25 cellular contexts compared by ENCODE assay signal in genomic region chr13:101383595-101383994, GRCh38. TPM values are rescaled to one million over a fixed set of nuclear protein-coding genes. Genes with fewer than 3 reads are reported as not detected.
"Had no signal": no experiment of that assay in that cellular context is flagged by ENCODE, and none has a peak within 500 bp of the region (broad histone marks: within the 10 kb centered on the region; RNA-seq: fewer than 3 reads in every experiment).

No MANE protein-coding gene starts in this region.

- H3K9me3 Mint-ChIP-seq: dendritic cell treated with granulocyte-macrophage colony-stimulating factor and Interleukin-4, amounts not matched to agents 40 ng/mL and 50 ng/mL, for 4 days; effector memory CD8-positive, alpha-beta T cell; nephron; stimulated activated naive CD8-positive, alpha-beta T cell treated with anti-CD3 and anti-CD28 coated beads, Interleukin-15, Interleukin-2, amounts not matched to agents 100 ng/mL and 50 ng/mL, for 24 hours had no signal

- H3K4me2 ChIP-seq: hepatocyte had no signal

- H3K9me3 ChIP-seq: esophagus squamous epithelium, psoas muscle, right lobe of liver, tibial nerve, upper lobe of right lung, vagina had no signal

- H3K27me3 ChIP-seq: esophagus squamous epithelium, foreskin keratinocyte, hepatocyte, right lobe of liver, tibial nerve, upper lobe of right lung, vagina had no signal

- H3K27ac ChIP-seq: esophagus squamous epithelium, foreskin keratinocyte, hepatocyte, parathyroid adenoma, psoas muscle, right lobe of liver, spleen, tibial nerve, upper lobe of right lung, vagina had no signal

- H3K36me3 Mint-ChIP-seq: naive B cell; stimulated activated memory B cell treated with anti-CD40 and anti-IgM and Interleukin-4, amounts not matched to agents 10 μg/mL and 1 μg/mL and 100 μg/mL, for 72 hours had no signal

- H3K4me3 Mint-ChIP-seq: dendritic cell treated with granulocyte-macrophage colony-stimulating factor and Interleukin-4, amounts not matched to agents 40 ng/mL and 50 ng/mL, for 4 days; effector memory CD8-positive, alpha-beta T cell; naive B cell; nephron; stimulated activated memory B cell treated with anti-CD40 and anti-IgM and Interleukin-4, amounts not matched to agents 10 μg/mL and 1 μg/mL and 100 μg/mL, for 72 hours; stimulated activated naive CD8-positive, alpha-beta T cell treated with anti-CD3 and anti-CD28 coated beads, Interleukin-15, Interleukin-2, amounts not matched to agents 100 ng/mL and 50 ng/mL, for 24 hours had no signal

- DNase-seq: effector memory CD8-positive, alpha-beta T cell; esophagus squamous epithelium; foreskin keratinocyte; head of caudate nucleus; left colon; left ventricle myocardium superior; mesenchymal stem cell; naive B cell; occipital lobe; psoas muscle; right lobe of liver; spleen; stimulated activated CD4-positive, alpha-beta T cell treated with anti-CD3 and anti-CD28 coated beads, Interleukin-15, amount 100 ng/mL, for 24 hours; stimulated activated CD4-positive, alpha-beta T cell treated with anti-CD3 and anti-CD28 coated beads, Interleukin-1b, Interleukin-23, amount 100 ng/mL, for 48 hours; stimulated activated CD4-positive, alpha-beta T cell treated with anti-CD3 and anti-CD28 coated beads, Interleukin-4, amount 100 ng/mL, for 24 hours; upper lobe of right lung had no signal

- H3K27ac Mint-ChIP-seq: dendritic cell treated with granulocyte-macrophage colony-stimulating factor and Interleukin-4, amounts not matched to agents 40 ng/mL and 50 ng/mL, for 4 days; effector memory CD8-positive, alpha-beta T cell; naive B cell; nephron; stimulated activated memory B cell treated with anti-CD40 and anti-IgM and Interleukin-4, amounts not matched to agents 10 μg/mL and 1 μg/mL and 100 μg/mL, for 72 hours; stimulated activated naive CD8-positive, alpha-beta T cell treated with anti-CD3 and anti-CD28 coated beads, Interleukin-15, Interleukin-2, amounts not matched to agents 100 ng/mL and 50 ng/mL, for 24 hours had no signal

- H3K79me2 ChIP-seq: hepatocyte, parathyroid adenoma had no signal

- H2AFZ ChIP-seq: hepatocyte, parathyroid adenoma had no signal

- H3K27me3 Mint-ChIP-seq: dendritic cell treated with granulocyte-macrophage colony-stimulating factor and Interleukin-4, amounts not matched to agents 40 ng/mL and 50 ng/mL, for 4 days; effector memory CD8-positive, alpha-beta T cell; naive B cell; stimulated activated memory B cell treated with anti-CD40 and anti-IgM and Interleukin-4, amounts not matched to agents 10 μg/mL and 1 μg/mL and 100 μg/mL, for 72 hours; stimulated activated naive CD8-positive, alpha-beta T cell treated with anti-CD3 and anti-CD28 coated beads, Interleukin-15, Interleukin-2, amounts not matched to agents 100 ng/mL and 50 ng/mL, for 24 hours had no signal

- H3K4me1 Mint-ChIP-seq: naive B cell; stimulated activated memory B cell treated with anti-CD40 and anti-IgM and Interleukin-4, amounts not matched to agents 10 μg/mL and 1 μg/mL and 100 μg/mL, for 72 hours had no signal

- H3K9ac ChIP-seq: parathyroid adenoma had no signal

- ATAC-seq: effector memory CD8-positive, alpha-beta T cell; foreskin keratinocyte; left colon; left ventricle myocardium superior; psoas muscle; right lobe of liver; stimulated activated memory B cell treated with anti-CD40 and anti-IgM and Interleukin-4, amounts not matched to agents 10 μg/mL and 1 μg/mL and 100 μg/mL, for 72 hours; upper lobe of right lung had no signal

- H3K36me3 ChIP-seq: esophagus squamous epithelium, right lobe of liver, spleen, tibial nerve, upper lobe of right lung, vagina had no signal

- H3K4me1 ChIP-seq: esophagus squamous epithelium, foreskin keratinocyte, parathyroid adenoma, psoas muscle, right lobe of liver, spleen, tibial nerve, upper lobe of right lung, vagina had no signal

- H3K4me3 ChIP-seq: esophagus squamous epithelium, hepatocyte, lung, psoas muscle, right lobe of liver, spleen, tibial nerve, upper lobe of right lung, vagina had no signal

RNA-seq across cellular contexts. Expression of gene NALCN, which starts 32.7 kb away (rescaled TPM):
- polyA plus RNA-seq: foreskin keratinocyte had no signal
